Comparison of ENCODE assay signal across 25 cellular contexts in the genomic region with DNA sequence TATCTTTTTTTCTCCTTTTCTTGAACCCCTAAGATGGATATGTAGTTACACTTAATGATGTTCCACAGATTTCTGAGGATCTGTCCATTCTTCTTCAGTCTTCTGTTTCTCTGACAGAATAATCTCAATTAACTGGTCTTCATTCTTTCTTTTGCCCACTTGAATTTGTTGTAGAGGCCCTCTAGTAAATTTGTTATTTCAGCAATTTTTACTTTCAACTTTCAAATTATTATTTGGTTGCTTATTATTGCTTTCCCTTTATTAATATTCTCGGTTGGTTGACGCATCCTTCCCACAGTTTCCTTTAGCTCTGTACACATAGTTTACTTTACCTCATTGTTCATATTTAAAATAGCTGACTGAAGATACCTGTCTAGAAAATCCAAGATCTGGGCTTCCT.
"Had no signal": no experiment of that assay in that cellular context is flagged by ENCODE, and none has a peak within 500 bp of the region (broad histone marks: within the 10 kb centered on the region; RNA-seq: fewer than 3 reads in every experiment).

No MANE protein-coding gene starts in this region.

- ATAC-seq: effector memory CD8-positive, alpha-beta T cell; esophagus mucosa; gastrocnemius medialis; heart right ventricle; left cardiac atrium; left lung; left ventricle myocardium superior; lower lobe of right lung; mucosa of descending colon had no signal

- H3K9me3 ChIP-seq: colonic mucosa, esophagus squamous epithelium, gastrocnemius medialis, lower lobe of right lung had no signal

- H3K27ac ChIP-seq: colonic mucosa, epithelial cell of prostate, esophagus squamous epithelium, gastrocnemius medialis, heart right ventricle, left lung, lower lobe of right lung had no signal

- FAIRE-seq: endometrium, islet of Langerhans, keratinocyte had no signal

- H3K36me3 ChIP-seq: colonic mucosa, esophagus squamous epithelium, gastrocnemius medialis, heart right ventricle, left lung, lower lobe of right lung had no signal

- DNase-seq: colonic mucosa; cortex of kidney; effector CD8-positive, alpha-beta T cell; effector memory CD8-positive, alpha-beta T cell; endodermal cell; erythroblast; esophagus squamous epithelium; foreskin fibroblast; foreskin melanocyte; gastrocnemius medialis; glutamatergic neuron; head of caudate nucleus; heart right ventricle; hippocampal formation; left cardiac atrium; left lung; left ventricle myocardium superior; lower lobe of right lung; mesenchymal stem cell; mucosa of descending colon had no signal

- H3K4me1 ChIP-seq: colonic mucosa, esophagus squamous epithelium, gastrocnemius medialis, heart right ventricle, left lung, lower lobe of right lung had no signal

- H3K27me3 ChIP-seq: colonic mucosa, esophagus squamous epithelium, gastrocnemius medialis, heart right ventricle, left lung had no signal

- H3K4me3 ChIP-seq: colonic mucosa, esophagus squamous epithelium, gastrocnemius medialis, heart right ventricle, left lung, lower lobe of right lung, mucosa of descending colon had no signal
